In genomic region chr9:113963017-113963620, GRCh38 we compare ENCODE assay signal across 8 cellular contexts.
DNase-seq lines count a peak whose midpoint lies in the region; ATAC-seq and TF ChIP-seq lines count a peak whose summit lies in the region.

No MANE protein-coding gene starts in this region.

- peaks cover 0 to 4% (median 0%) of the 10 kb centered on the region in 12 donors for H3K4me1 ChIP-seq in heart left ventricle

- intact Hi-C loops in heart left ventricle (cut with DNase I) = loop anchor here in 2 of 10 donors (2.0 to 10.0 kb wide), 3 partner anchors 78 to 156 kb away; no protein-coding TSS in a partner anchor
- intact Hi-C loops in left ventricle myocardium superior (cut with micrococcal nuclease) = no loop called here
- intact Hi-C loops in activated T-helper 2 cell treated with anti-CD3 and anti-CD28 coated beads, Interferon-gamma antibody, Interleukin-2, Interleukin-4, amounts not matched to agents 10 μg/mL and 5 μg/mL and 100 μg/mL, durations not matched to agents 14 hours and 24 hours and 36 hours (cut with micrococcal nuclease) = loop anchor here (5.0 kb wide), 1 partner anchor 156 kb away; no protein-coding TSS in a partner anchor

- TF ChIP-seq POLR2A in heart left ventricle (IDR thresholded peaks at IDR 0.05) = no peak

- 64 to 71% (median 70%) methylated on average over 5 of the region's 5 CpGs for WGBS in heart left ventricle, 4 donors

- H3K36me3 ChIP-seq in heart left ventricle = peaks cover 0 to 2% (median 0%) of the 10 kb centered on the region in 9 donors

- H3K27ac ChIP-seq in heart left ventricle = no peak overlapping the region

- no peaks in the 10 kb centered on the region for H3K4me1 Mint-ChIP-seq in activated T-helper 2 cell treated with anti-CD3 and anti-CD28 coated beads, Interferon-gamma antibody, Interleukin-2, Interleukin-4, amounts not matched to agents 10 μg/mL and 5 μg/mL and 100 μg/mL, durations not matched to agents 14 hours and 24 hours and 36 hours (ENCODE audit: low read depth)

- no peaks in the 10 kb centered on the region for H3K9me3 ChIP-seq in heart left ventricle

- no peak overlapping the region for H3K4me3 ChIP-seq in heart left ventricle

- TF ChIP-seq CTCF in heart left ventricle (IDR thresholded peaks at IDR 0.05) = peak; percentile 23 to 72 (median 56)

- no peak overlapping the region for H3K27ac Mint-ChIP-seq in activated T-helper 2 cell treated with anti-CD3 and anti-CD28 coated beads, Interferon-gamma antibody, Interleukin-2, Interleukin-4, amounts not matched to agents 10 μg/mL and 5 μg/mL and 100 μg/mL, durations not matched to agents 14 hours and 24 hours and 36 hours

- no peak overlapping the region for H3K4me3 Mint-ChIP-seq in activated T-helper 2 cell treated with anti-CD3 and anti-CD28 coated beads, Interferon-gamma antibody, Interleukin-2, Interleukin-4, amounts not matched to agents 10 μg/mL and 5 μg/mL and 100 μg/mL, durations not matched to agents 14 hours and 24 hours and 36 hours (ENCODE audit: low read depth)

- no peaks in the 10 kb centered on the region for H3K27me3 Mint-ChIP-seq in activated T-helper 2 cell treated with anti-CD3 and anti-CD28 coated beads, Interferon-gamma antibody, Interleukin-2, Interleukin-4, amounts not matched to agents 10 μg/mL and 5 μg/mL and 100 μg/mL, durations not matched to agents 14 hours and 24 hours and 36 hours (ENCODE audit: low read depth)

- ATAC-seq in heart left ventricle = no peak
- ATAC-seq in left ventricle myocardium superior = no peak
- no peak for ATAC-seq in HG02840 (IDR thresholded peaks at IDR 0.05; ENCODE audit: low FRiP score, unreplicated experiment)
- no peak for ATAC-seq in HG02642 (IDR thresholded peaks at IDR 0.05; ENCODE audit: poor library complexity, unreplicated experiment)

- H3K36me3 Mint-ChIP-seq in activated T-helper 2 cell treated with anti-CD3 and anti-CD28 coated beads, Interferon-gamma antibody, Interleukin-2, Interleukin-4, amounts not matched to agents 10 μg/mL and 5 μg/mL and 100 μg/mL, durations not matched to agents 14 hours and 24 hours and 36 hours (ENCODE audit: low read depth) = no peaks in the 10 kb centered on the region

- no peaks in the 10 kb centered on the region for H3K9me3 Mint-ChIP-seq in activated T-helper 2 cell treated with anti-CD3 and anti-CD28 coated beads, Interferon-gamma antibody, Interleukin-2, Interleukin-4, amounts not matched to agents 10 μg/mL and 5 μg/mL and 100 μg/mL, durations not matched to agents 14 hours and 24 hours and 36 hours

- DNase-seq in heart left ventricle (peak in 1 of 5 donors; percentile 26), left ventricle myocardium superior (no peak), M059J (ENCODE audit: low read depth) (peak; percentile 60), iPS-NIHi11 (ENCODE audit: low spot score) (peak; percentile 79)
- peak; percentile 10 for DNase-seq in activated T-helper 2 cell treated with anti-CD3 and anti-CD28 coated beads, Interferon-gamma antibody, Interleukin-2, Interleukin-4, amounts not matched to agents 10 μg/mL and 5 μg/mL and 100 μg/mL, durations not matched to agents 14 hours and 24 hours and 36 hours (ENCODE audit: low spot score)
- peak; percentile 11 to 29 (median 26) for DNase-seq in stimulated activated CD4-positive, alpha-beta T cell treated with anti-CD3 and anti-CD28 coated beads, TNF-alpha, amount 100 ng/mL, for 48 hours (ENCODE audit: low read depth in 3 of 3)

- no peaks in the 10 kb centered on the region for H3K27me3 ChIP-seq in heart left ventricle
